18 cellular contexts compared by ENCODE assay signal in the genomic region with DNA sequence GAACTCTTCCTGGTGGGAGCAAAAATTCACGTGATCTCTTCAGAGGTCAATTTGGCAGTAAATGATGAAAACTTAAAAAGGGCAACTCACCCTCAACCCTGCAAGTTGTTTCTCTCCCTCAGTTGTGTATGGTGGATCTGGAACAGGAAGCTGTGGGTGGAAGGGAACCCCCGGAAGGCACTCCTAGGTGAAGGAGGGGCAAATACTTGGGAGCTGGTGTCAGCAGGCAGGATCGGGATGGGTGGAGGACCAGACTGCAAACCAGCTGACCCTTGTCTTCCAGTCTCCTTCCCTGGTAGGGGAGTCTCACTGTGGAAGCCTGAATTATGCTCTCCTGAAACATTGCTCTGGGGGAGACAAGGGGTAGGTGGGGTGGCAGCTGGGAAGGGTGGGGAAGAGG. TPM values are rescaled to one million over a fixed set of nuclear protein-coding genes. Genes with fewer than 3 reads are reported as not detected.
DNase-seq lines count a peak whose midpoint lies in the region; ATAC-seq lines count a peak whose summit lies in the region.
"Had no signal": no experiment of that assay in that cellular context is flagged by ENCODE, and none has a peak within 500 bp of the region (broad histone marks: within the 10 kb centered on the region; RNA-seq: fewer than 3 reads in every experiment).

No MANE protein-coding gene starts in this region.

- H3K4me3 Mint-ChIP-seq in CD4-positive, CD25-positive, alpha-beta regulatory T cell: peak overlapping the region; percentile 74 to 88 (median 77)
- no peak overlapping the region for H3K4me3 Mint-ChIP-seq in activated CD4-positive, alpha-beta memory T cell treated with anti-CD3 and anti-CD28 coated beads for 36 hours

- POLR2A ChIA-PET in activated CD4-positive, alpha-beta memory T cell treated with anti-CD3 and anti-CD28 coated beads for 36 hours (lab: Charles Lee): no interaction called here

- H3K23ac ChIP-seq in mesendoderm (ENCODE audit: low read length): no peak overlapping the region

- H3K9me3 Mint-ChIP-seq in CD4-positive, CD25-positive, alpha-beta regulatory T cell: peaks cover 0 to 21% (median 4%) of the 10 kb centered on the region in 7 donors
- peaks cover 15% of the 10 kb centered on the region for H3K9me3 Mint-ChIP-seq in activated CD4-positive, alpha-beta memory T cell treated with anti-CD3 and anti-CD28 coated beads for 36 hours

- no peak for ATAC-seq in CD4-positive, CD25-positive, alpha-beta regulatory T cell (ENCODE audit: low read depth in 2 of 2)
- ATAC-seq in GM18520 (IDR thresholded peaks at IDR 0.05; ENCODE audit: unreplicated experiment): no peak

- no peaks in the 10 kb centered on the region for H3K79me1 ChIP-seq in mesendoderm (ENCODE audit: low read length)

- H3K18ac ChIP-seq in mesendoderm (ENCODE audit: low read length): no peak overlapping the region

- peaks cover 15% of the 10 kb centered on the region for H3K36me3 Mint-ChIP-seq in CD4-positive, CD25-positive, alpha-beta regulatory T cell
- no peaks in the 10 kb centered on the region for H3K36me3 Mint-ChIP-seq in activated CD4-positive, alpha-beta memory T cell treated with anti-CD3 and anti-CD28 coated beads for 36 hours

- no peak overlapping the region for H2BK120ac ChIP-seq in mesendoderm (ENCODE audit: low read depth, low read length)

- H3K4ac ChIP-seq in mesendoderm (ENCODE audit: low read depth, low read length): no peak overlapping the region

- no peaks in the 10 kb centered on the region for H3K79me2 ChIP-seq in mesendoderm (ENCODE audit: control insufficient read depth, insufficient read depth, low read length)

- no peaks in the 10 kb centered on the region for H3K9me3 ChIP-seq in CD4-positive, CD25-positive, alpha-beta regulatory T cell (ENCODE audit: control insufficient read depth in 2 of 2, low read length in 2 of 2)

- no peak for DNase-seq in CD4-positive, CD25-positive, alpha-beta regulatory T cell
- DNase-seq in H4 (ENCODE audit: low spot score) (peak; percentile 34), RPMI7951 (ENCODE audit: low read depth) (peak; percentile 34), mesendoderm (peak; percentile 44), iPS-NIHi11 (ENCODE audit: low spot score) (no peak), germinal center (ENCODE audit: low spot score) (no peak)
- DNase-seq in activated CD4-positive, alpha-beta memory T cell treated with anti-CD3 and anti-CD28 coated beads for 36 hours: no peak
- DNase-seq: activated CD4-positive, CD25-positive, alpha-beta regulatory T cell treated with anti-CD3 and anti-CD28 coated beads, Interleukin-2, amount 50 U/mL, for 72 hours; Caco-2; hippocampal formation; NCI-H1694 treated with DMSO at 0.1 percent for 48 hours; NCI-H82; substantia nigra had no signal

- H3K27me3 ChIP-seq in CD4-positive, CD25-positive, alpha-beta regulatory T cell (ENCODE audit: control insufficient read depth, insufficient read depth, low read length): no peaks in the 10 kb centered on the region
- no peaks in the 10 kb centered on the region for H3K27me3 ChIP-seq in mesendoderm (ENCODE audit: insufficient read depth, low read length, poor library complexity)
- H3K27me3 ChIP-seq: right atrium auricular region had no signal

- no peak overlapping the region for H3K4me3 ChIP-seq in CD4-positive, CD25-positive, alpha-beta regulatory T cell (ENCODE audit: low read depth, low read length)
- no peak overlapping the region for H3K4me3 ChIP-seq in mesendoderm (ENCODE audit: low read length)
- H3K4me3 ChIP-seq: right atrium auricular region had no signal

- no peak overlapping the region for H3K4me2 ChIP-seq in mesendoderm (ENCODE audit: low read length)

- H3K27ac Mint-ChIP-seq in CD4-positive, CD25-positive, alpha-beta regulatory T cell: peak overlapping the region; percentile 33 to 86 (median 82)
- H3K27ac Mint-ChIP-seq in activated CD4-positive, alpha-beta memory T cell treated with anti-CD3 and anti-CD28 coated beads for 36 hours: no peak overlapping the region
- H3K27ac Mint-ChIP-seq: activated T-helper 2 cell treated with anti-CD3 and anti-CD28 coated beads, Interferon-gamma antibody, Interleukin-2, Interleukin-4, amounts not matched to agents 10 μg/mL and 5 μg/mL and 100 μg/mL, durations not matched to agents 14 hours and 24 hours and 36 hours had no signal

- no peak overlapping the region for H3K27ac ChIP-seq in CD4-positive, CD25-positive, alpha-beta regulatory T cell (ENCODE audit: insufficient read depth, low read length, poor library complexity, severe bottlenecking)
- no peak overlapping the region for H3K27ac ChIP-seq in mesendoderm (ENCODE audit: low read depth, low read length)
- H3K27ac ChIP-seq: right atrium auricular region had no signal

- no peak overlapping the region for H3K9ac ChIP-seq in mesendoderm (ENCODE audit: low read length)

- no peak overlapping the region for H3K56ac ChIP-seq in mesendoderm (ENCODE audit: low read length)

- H3K4me1 ChIP-seq in CD4-positive, CD25-positive, alpha-beta regulatory T cell (ENCODE audit: control insufficient read depth, insufficient read depth, low read length, poor library complexity, severe bottlenecking): no peaks in the 10 kb centered on the region
- no peaks in the 10 kb centered on the region for H3K4me1 ChIP-seq in mesendoderm (ENCODE audit: control insufficient read depth, low read depth, low read length)
- H3K4me1 ChIP-seq: Caco-2, right atrium auricular region had no signal

- H4K8ac ChIP-seq in mesendoderm (ENCODE audit: low read depth, low read length): no peak overlapping the region

- no peaks in the 10 kb centered on the region for H3K36me3 ChIP-seq in CD4-positive, CD25-positive, alpha-beta regulatory T cell (ENCODE audit: control insufficient read depth, insufficient read depth, low read length)
- H3K36me3 ChIP-seq in mesendoderm (ENCODE audit: control insufficient read depth, insufficient read depth, low read length): no peaks in the 10 kb centered on the region
- H3K36me3 ChIP-seq: right atrium auricular region had no signal

- CTCF ChIA-PET in activated CD4-positive, alpha-beta memory T cell treated with anti-CD3 and anti-CD28 coated beads for 36 hours (lab: Charles Lee): no interaction called here

- no peak overlapping the region for H2BK5ac ChIP-seq in mesendoderm (ENCODE audit: low read length)

- H4K5ac ChIP-seq in mesendoderm (ENCODE audit: low read length): no peak overlapping the region

- H3K4me1 Mint-ChIP-seq in CD4-positive, CD25-positive, alpha-beta regulatory T cell: peaks cover 4 to 45% (median 6%) of the 10 kb centered on the region in 4 donors
- H3K4me1 Mint-ChIP-seq in activated CD4-positive, alpha-beta memory T cell treated with anti-CD3 and anti-CD28 coated beads for 36 hours (ENCODE audit: low read depth): peaks cover 14% of the 10 kb centered on the region

- peaks cover 11% of the 10 kb centered on the region for H3K27me3 Mint-ChIP-seq in CD4-positive, CD25-positive, alpha-beta regulatory T cell
- peaks cover 6% of the 10 kb centered on the region for H3K27me3 Mint-ChIP-seq in activated CD4-positive, alpha-beta memory T cell treated with anti-CD3 and anti-CD28 coated beads for 36 hours

- intact Hi-C loops in activated CD4-positive, alpha-beta memory T cell treated with anti-CD3 and anti-CD28 coated beads for 36 hours (cut with micrococcal nuclease): no loop called here

- H2BK15ac ChIP-seq in mesendoderm (replicated peaks; ENCODE audit: low read depth): no peak overlapping the region

- no peak overlapping the region for H2AK5ac ChIP-seq in mesendoderm (ENCODE audit: low read length)

- WGBS in mesendoderm (ENCODE audit: extremely low coverage, insufficient coverage, low lambda C conversion rate): no CpG with 5 or more reads among the region's 3 CpGs

RNA-seq across cellular contexts. Expression of a gene that starts 33.5 kb away (rescaled TPM):
- total RNA-seq in CD4-positive, CD25-positive, alpha-beta regulatory T cell: not detected
- polyA plus RNA-seq in CD4-positive, CD25-positive, alpha-beta regulatory T cell: not detected
- not detected in 2 replicates for total RNA-seq in H4 (2014; rRNA removed; shearing (Covaris generic))
- total RNA-seq in RPMI7951 (2014; rRNA removed; shearing (Covaris generic)): not detected in 2 replicates
- not detected for polyA plus RNA-seq in mesendoderm (2013, experiment 1 of 2)
- not detected for polyA plus RNA-seq in mesendoderm (2013, experiment 2 of 2)
- not detected for total RNA-seq in activated CD4-positive, alpha-beta memory T cell treated with anti-CD3 and anti-CD28 coated beads for 36 hours
- total RNA-seq: activated T-helper 2 cell treated with anti-CD3 and anti-CD28 coated beads, Interferon-gamma antibody, Interleukin-2, Interleukin-4, amounts not matched to agents 10 μg/mL and 5 μg/mL and 100 μg/mL, durations not matched to agents 14 hours and 24 hours and 36 hours; Caco-2; lung microvascular endothelial cell; right atrium auricular region; SK-MEL-5 had no signal

Comparison
In these comparisons a context has a peak if more than half of its experiments do, and no peak if none do; other contexts are left out.
1. DNase-seq: peak in H4 (single experiment), RPMI7951 (single experiment) and mesendoderm (single experiment); none in CD4-positive, CD25-positive, alpha-beta regulatory T cell (0 of 3), iPS-NIHi11 (single experiment), germinal center (single experiment) and activated CD4-positive, alpha-beta memory T cell treated with anti-CD3 and anti-CD28 coated beads for 36 hours (single experiment).